In the genomic region with DNA sequence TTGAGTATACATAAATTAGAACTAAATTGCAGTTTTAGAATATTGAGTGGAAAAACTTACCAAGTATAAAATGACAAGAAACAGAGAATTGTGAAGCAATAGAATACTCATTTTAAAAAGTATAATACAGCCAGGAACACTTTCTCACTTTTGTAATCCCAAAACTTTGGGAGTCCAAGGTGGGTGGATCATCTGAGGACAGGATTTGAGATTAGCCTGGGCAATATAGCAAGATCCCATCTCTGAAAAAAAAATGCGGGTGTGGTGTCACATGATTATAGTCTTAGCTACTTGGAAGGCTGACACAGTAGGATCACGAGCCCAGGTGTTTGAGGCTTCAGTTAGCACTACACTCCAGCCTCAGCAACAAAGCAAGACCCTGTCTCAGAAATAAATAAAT, we compare ENCODE assay signal across 8 cellular contexts.
"Had no signal": no experiment of that assay in that cellular context is flagged by ENCODE, and none has a peak within 500 bp of the region (broad histone marks: within the 10 kb centered on the region; RNA-seq: fewer than 3 reads in every experiment).

No MANE protein-coding gene starts in this region.

- DNase-seq: GDM1, GF-D8 had no signal

- ATAC-seq: GM12878 had no signal

- FAIRE-seq: G401.6, GM12878, GM12891, GM12892, GM18507, GM19239 had no signal

- H3K4me3 ChIP-seq: GM12878 had no signal
